ENCODE assay signal across 24 cellular contexts in genomic region chr11:85171648-85172257, GRCh38.
"Had no signal": no experiment of that assay in that cellular context is flagged by ENCODE, and none has a peak within 500 bp of the region (broad histone marks: within the 10 kb centered on the region; RNA-seq: fewer than 3 reads in every experiment).

No MANE protein-coding gene starts in this region.

- H3K9ac ChIP-seq: neural progenitor cell had no signal

- H3K4me1 ChIP-seq: body of pancreas, gastroesophageal sphincter, neural progenitor cell, testis, upper lobe of left lung had no signal

- H3K36me3 ChIP-seq: gastroesophageal sphincter, neural progenitor cell, upper lobe of left lung had no signal

- H3K4me2 ChIP-seq: neural progenitor cell had no signal

- H3K27ac Mint-ChIP-seq: activated naive CD8-positive, alpha-beta T cell treated with anti-CD3 and anti-CD28 coated beads for 36 hours; memory B cell; naive thymus-derived CD8-positive, alpha-beta T cell; neural progenitor cell; stimulated activated naive B cell treated with anti-CD40 and anti-IgM and Interleukin-4, amounts not matched to agents 10 μg/mL and 1 μg/mL and 100 μg/mL, for 72 hours had no signal

- DNase-seq: activated CD4-positive, alpha-beta T cell treated with anti-CD3 and anti-CD28 coated beads, Interleukin-2, amount 50 U/mL, for 4 hours; activated CD8-positive, alpha-beta memory T cell treated with anti-CD3 and anti-CD28 coated beads for 24 hours; activated CD8-positive, alpha-beta memory T cell treated with anti-CD3 and anti-CD28 coated beads, Interleukin-2, amount 50 U/mL, for 4 hours; activated naive CD4-positive, alpha-beta T cell treated with Interleukin-2 at 50 U/mL for 16 hours; activated naive CD8-positive, alpha-beta T cell treated with anti-CD3 and anti-CD28 coated beads for 36 hours; activated T-cell treated with anti-CD3 and anti-CD28 coated beads, Interleukin-2, amount 50 U/mL, for 4 hours; body of pancreas; effector memory CD8-positive, alpha-beta T cell; head of caudate nucleus; hypothalamus; left cardiac atrium; naive thymus-derived CD8-positive, alpha-beta T cell; stimulated activated CD4-positive, alpha-beta T cell treated with anti-CD3 and anti-CD28 coated beads, Interleukin-2, amount 100 ng/mL, for 48 hours; stimulated activated CD8-positive, alpha-beta memory T cell treated with anti-CD3 and anti-CD28 coated beads, Interleukin-4, amount 100 ng/mL, for 48 hours; stimulated activated naive B cell treated with anti-CD40 and anti-IgM and Interleukin-4, amounts not matched to agents 10 μg/mL and 1 μg/mL and 100 μg/mL, for 72 hours; T-helper 1 cell; testis had no signal

- H3K4me3 Mint-ChIP-seq: activated naive CD8-positive, alpha-beta T cell treated with anti-CD3 and anti-CD28 coated beads for 36 hours; activated T-cell treated with anti-CD3 and anti-CD28 coated beads, Interleukin-2, amount 50 U/mL, for 4 hours; effector memory CD8-positive, alpha-beta T cell; memory B cell; naive thymus-derived CD8-positive, alpha-beta T cell; neural progenitor cell; stimulated activated naive B cell treated with anti-CD40 and anti-IgM and Interleukin-4, amounts not matched to agents 10 μg/mL and 1 μg/mL and 100 μg/mL, for 72 hours had no signal

- FAIRE-seq: TTC549 had no signal

- H3K4me3 ChIP-seq: body of pancreas, gastroesophageal sphincter, neural progenitor cell, testis, upper lobe of left lung had no signal

- H3K27me3 Mint-ChIP-seq: activated naive CD8-positive, alpha-beta T cell treated with anti-CD3 and anti-CD28 coated beads for 36 hours; effector memory CD8-positive, alpha-beta T cell; naive thymus-derived CD8-positive, alpha-beta T cell; stimulated activated naive B cell treated with anti-CD40 and anti-IgM and Interleukin-4, amounts not matched to agents 10 μg/mL and 1 μg/mL and 100 μg/mL, for 72 hours had no signal

- H3K27ac ChIP-seq: body of pancreas, gastroesophageal sphincter, neural progenitor cell, testis, upper lobe of left lung had no signal

- H3K27me3 ChIP-seq: body of pancreas, gastroesophageal sphincter, neural progenitor cell, testis, upper lobe of left lung had no signal

- H3K9me3 ChIP-seq: body of pancreas, testis had no signal

- H3K36me3 Mint-ChIP-seq: activated naive CD8-positive, alpha-beta T cell treated with anti-CD3 and anti-CD28 coated beads for 36 hours; neural progenitor cell had no signal

- H3K4me1 Mint-ChIP-seq: activated naive CD8-positive, alpha-beta T cell treated with anti-CD3 and anti-CD28 coated beads for 36 hours; naive thymus-derived CD8-positive, alpha-beta T cell; stimulated activated naive B cell treated with anti-CD40 and anti-IgM and Interleukin-4, amounts not matched to agents 10 μg/mL and 1 μg/mL and 100 μg/mL, for 72 hours had no signal

- H2AFZ ChIP-seq: neural progenitor cell had no signal

- ATAC-seq: activated T-cell treated with anti-CD3 and anti-CD28 coated beads, Interleukin-2, amount 50 U/mL, for 4 hours; body of pancreas; effector memory CD8-positive, alpha-beta T cell; gastroesophageal sphincter; left cardiac atrium; naive thymus-derived CD8-positive, alpha-beta T cell; sciatic nerve; SK-N-SH treated with all-trans-retinoic acid at 6 μM for 48 hours; stimulated activated naive B cell treated with anti-CD40 and anti-IgM and Interleukin-4, amounts not matched to agents 10 μg/mL and 1 μg/mL and 100 μg/mL, for 72 hours had no signal
